Comparison of ENCODE assay signal across 1 cellular context in the genomic region with DNA sequence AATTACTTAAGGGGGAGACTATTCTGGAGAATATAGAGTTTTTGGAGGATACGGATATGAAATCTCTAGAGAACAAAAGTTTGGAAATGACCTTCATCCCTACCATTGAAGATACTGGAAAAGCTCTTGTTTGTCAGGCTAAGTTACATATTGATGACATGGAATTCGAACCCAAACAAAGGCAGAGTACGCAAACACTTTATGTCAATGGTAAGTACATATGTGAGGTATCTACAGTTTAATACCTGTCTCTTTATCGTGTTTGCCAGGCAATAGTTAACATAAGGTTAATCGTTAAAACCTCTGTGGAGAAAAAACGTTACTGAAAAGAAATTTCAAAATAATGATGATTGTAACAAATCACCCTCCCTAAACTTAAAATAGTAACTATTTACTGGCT.
TF ChIP-seq lines count a peak whose summit lies in the region.

No MANE protein-coding gene starts in this region.

TF ChIP-seq in K562, 482 proteins besides CTCF, POLR2A, EP300 and RAD21 (continued from another document):
- TF ChIP-seq, protein P1, sequence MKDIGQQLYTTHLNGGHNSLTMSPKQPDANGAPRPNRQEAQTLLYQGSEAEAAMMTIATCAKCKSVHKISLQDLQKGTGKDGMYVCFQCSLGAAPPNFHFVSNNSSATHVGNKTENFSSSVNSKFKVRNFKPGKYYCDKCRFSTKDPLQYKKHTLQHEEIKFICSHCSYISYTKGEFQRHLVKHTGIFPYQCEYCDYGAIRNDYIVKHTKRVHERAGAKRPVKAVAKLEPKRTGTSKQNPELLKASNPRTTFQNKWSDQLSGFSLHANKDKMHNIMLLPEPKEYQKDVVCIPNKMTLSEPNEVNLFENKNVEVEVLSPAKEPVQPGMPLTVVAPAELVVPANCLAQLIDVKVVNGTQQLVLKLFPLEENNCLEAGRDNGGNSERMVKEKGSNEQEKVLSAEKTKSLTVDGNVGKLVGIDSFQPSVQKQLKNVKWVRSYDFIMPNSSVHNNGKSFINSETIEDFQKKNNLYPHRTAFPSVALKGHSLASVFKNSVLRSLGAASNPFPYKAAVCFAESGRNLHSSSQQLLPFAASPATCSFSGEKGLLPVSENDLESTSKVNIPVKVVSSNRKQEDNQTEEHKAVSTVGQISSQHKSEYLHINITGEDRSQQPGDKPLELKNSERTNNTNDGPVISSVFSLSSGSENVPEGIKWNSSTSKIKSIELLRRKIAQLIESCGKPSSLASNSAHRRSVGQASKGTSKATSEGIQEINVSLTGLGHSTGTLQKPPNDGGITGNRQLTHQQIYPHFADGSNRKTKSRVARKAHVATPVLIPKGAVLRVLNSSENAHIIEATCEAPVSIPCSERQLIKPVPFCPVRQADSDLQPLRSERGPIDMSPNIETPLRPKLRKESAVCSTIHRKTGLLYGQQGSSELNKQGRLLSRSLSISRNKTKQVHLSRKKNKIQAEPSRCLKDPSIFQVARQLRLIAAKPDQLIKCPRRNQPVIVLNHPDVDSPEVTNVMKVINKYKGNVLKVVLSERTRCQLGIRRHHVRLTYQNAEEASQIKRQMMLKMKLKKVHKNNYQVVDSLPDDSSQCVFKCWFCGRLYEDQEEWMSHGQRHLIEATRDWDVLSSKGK (CRISPR knock-in tag; IDR thresholded peaks at IDR 0.05), result no peak
- TF ChIP-seq ZBTB34 (CRISPR knock-in tag; IDR thresholded peaks at IDR 0.05) (no peak), COPS2 (conservative IDR thresholded peaks at IDR 0.05) (no peak)
- TF ChIP-seq, protein P2, sequence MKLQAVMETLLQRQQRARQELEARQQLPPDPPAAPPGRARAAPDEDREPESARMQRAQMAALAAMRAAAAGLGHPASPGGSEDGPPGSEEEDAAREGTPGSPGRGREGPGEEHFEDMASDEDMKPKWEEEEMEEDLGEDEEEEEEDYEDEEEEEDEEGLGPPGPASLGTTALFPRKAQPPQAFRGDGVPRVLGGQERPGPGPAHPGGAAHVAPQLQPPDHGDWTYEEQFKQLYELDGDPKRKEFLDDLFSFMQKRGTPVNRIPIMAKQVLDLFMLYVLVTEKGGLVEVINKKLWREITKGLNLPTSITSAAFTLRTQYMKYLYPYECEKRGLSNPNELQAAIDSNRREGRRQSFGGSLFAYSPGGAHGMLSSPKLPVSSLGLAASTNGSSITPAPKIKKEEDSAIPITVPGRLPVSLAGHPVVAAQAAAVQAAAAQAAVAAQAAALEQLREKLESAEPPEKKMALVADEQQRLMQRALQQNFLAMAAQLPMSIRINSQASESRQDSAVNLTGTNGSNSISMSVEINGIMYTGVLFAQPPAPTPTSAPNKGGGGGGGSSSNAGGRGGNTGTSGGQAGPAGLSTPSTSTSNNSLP (IDR thresholded peaks at IDR 0.05; ENCODE audit: borderline replicate concordance, low read depth, low read length), result no peak
